14 cellular contexts compared by ENCODE assay signal in the genomic region with DNA sequence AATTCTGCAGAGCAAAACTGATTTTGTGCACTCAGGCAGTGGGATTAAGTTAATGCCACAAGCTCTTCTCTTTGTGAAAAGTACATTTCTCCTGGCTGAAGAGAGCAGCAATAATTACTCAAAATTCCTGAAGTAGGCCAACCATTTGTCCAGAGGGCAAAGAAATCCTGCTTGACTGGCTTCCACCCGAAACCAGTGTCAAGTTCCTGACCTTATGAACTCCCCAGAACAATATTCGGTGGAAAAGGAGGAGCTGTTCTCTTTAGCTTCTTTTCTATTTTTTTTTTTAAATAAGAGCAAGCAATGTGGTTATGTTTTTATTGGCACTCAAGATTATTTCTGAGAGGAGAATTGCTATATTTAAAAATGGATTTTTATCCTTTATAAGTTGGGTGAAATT.
DNase-seq lines count a peak whose midpoint lies in the region; ATAC-seq and TF ChIP-seq lines count a peak whose summit lies in the region.
"Had no signal": no experiment of that assay in that cellular context is flagged by ENCODE, and none has a peak within 500 bp of the region (broad histone marks: within the 10 kb centered on the region; RNA-seq: fewer than 3 reads in every experiment).

No MANE protein-coding gene starts in this region.

- H3K4me3 ChIP-seq in IMR-90 (ENCODE audit: insufficient read depth, low read depth, low read length), result no peak overlapping the region
- H3K4me3 ChIP-seq in upper lobe of left lung, result no peak overlapping the region
- H3K4me3 ChIP-seq in dorsolateral prefrontal cortex, result no peak overlapping the region
- H3K4me3 ChIP-seq: vagina had no signal

- peaks cover 56% of the 10 kb centered on the region for H3K4me1 Mint-ChIP-seq in activated T-helper 2 cell treated with anti-CD3 and anti-CD28 coated beads, Interferon-gamma antibody, Interleukin-2, Interleukin-4, amounts not matched to agents 10 μg/mL and 5 μg/mL and 100 μg/mL, durations not matched to agents 14 hours and 24 hours and 36 hours (ENCODE audit: low read depth)
- peaks cover 65% of the 10 kb centered on the region for H3K4me1 Mint-ChIP-seq in stimulated activated effector memory CD8-positive, alpha-beta T cell treated with anti-CD3 and anti-CD28 coated beads, Interleukin-12 subunit alpha, Interleukin-12 subunit beta, amount 100 ng/mL, for 72 hours
- peaks cover 34 to 43% (median 42%) of the 10 kb centered on the region in 3 donors for H3K4me1 Mint-ChIP-seq in T-cell

- no peak overlapping the region for H2BK20ac ChIP-seq in IMR-90 (ENCODE audit: low read depth, low read length)

- no CpG with 5 or more reads among the region's 2 CpGs for WGBS in IMR-90 (ENCODE audit: extremely low coverage in 2 of 2, insufficient read length in 1 of 2), 2 experiments
- 23 to 41% methylated on average over 2 of the region's 2 CpGs for WGBS in upper lobe of left lung, 2 donors

- H2AFZ ChIP-seq in IMR-90 (replicated peaks; ENCODE audit: low read length, poor library complexity), result no peak overlapping the region

- ATAC-seq in IMR-90 (ENCODE audit: low read depth) (no peak), upper lobe of left lung (ENCODE audit: low FRiP score in 2 of 2) (no peak), T-cell (replicated peaks in 1 of 4) (no peak)
- no peak for ATAC-seq in stimulated activated effector memory CD8-positive, alpha-beta T cell treated with anti-CD3 and anti-CD28 coated beads, Interleukin-12 subunit alpha, Interleukin-12 subunit beta, amount 100 ng/mL, for 72 hours

- H2AK5ac ChIP-seq in IMR-90 (ENCODE audit: low read depth, low read length), result no peak overlapping the region

- no peaks in the 10 kb centered on the region for H4K20me1 ChIP-seq in IMR-90 (ENCODE audit: insufficient read depth, low read length)

- H2BK5ac ChIP-seq in IMR-90 (ENCODE audit: low read depth, low read length, poor library complexity, severe bottlenecking), result no peak overlapping the region

- H3K56ac ChIP-seq in IMR-90 (ENCODE audit: extremely low read depth, insufficient read depth, low read length), result no peak overlapping the region

- H3K9me3 Mint-ChIP-seq in activated T-helper 2 cell treated with anti-CD3 and anti-CD28 coated beads, Interferon-gamma antibody, Interleukin-2, Interleukin-4, amounts not matched to agents 10 μg/mL and 5 μg/mL and 100 μg/mL, durations not matched to agents 14 hours and 24 hours and 36 hours, result peaks cover 13% of the 10 kb centered on the region
- peaks cover 7% of the 10 kb centered on the region for H3K9me3 Mint-ChIP-seq in stimulated activated effector memory CD8-positive, alpha-beta T cell treated with anti-CD3 and anti-CD28 coated beads, Interleukin-12 subunit alpha, Interleukin-12 subunit beta, amount 100 ng/mL, for 72 hours
- H3K9me3 Mint-ChIP-seq in T-cell, result peaks cover 0 to 7% (median 0%) of the 10 kb centered on the region in 3 donors

- no peak overlapping the region for H2BK15ac ChIP-seq in IMR-90 (ENCODE audit: low read depth, low read length)

- H4K5ac ChIP-seq in IMR-90 (ENCODE audit: low read depth, low read length), result no peak overlapping the region; the same call in 1 of the 2 replicates

- intact Hi-C loops in IMR-90 (cut with micrococcal nuclease), result no loop called here
- intact Hi-C loops in activated T-helper 2 cell treated with anti-CD3 and anti-CD28 coated beads, Interferon-gamma antibody, Interleukin-2, Interleukin-4, amounts not matched to agents 10 μg/mL and 5 μg/mL and 100 μg/mL, durations not matched to agents 14 hours and 24 hours and 36 hours (cut with micrococcal nuclease), result loop anchor here (1.0 to 5.0 kb wide), 6 partner anchors 12 to 196 kb away; a partner anchor contains a TSS
- intact Hi-C loops in dorsolateral prefrontal cortex (cut with DNase I), result no loop called here

- H3K79me1 ChIP-seq in IMR-90 (ENCODE audit: low read depth in 1 of 2, low read length in 2 of 2), result no peaks in the 10 kb centered on the region

- TF ChIP-seq CTCF in IMR-90 (conservative IDR thresholded peaks at IDR 0.05; ENCODE audit: low read depth, low read length) (no peak), upper lobe of left lung (IDR thresholded peaks at IDR 0.05) (no peak), dorsolateral prefrontal cortex (IDR thresholded peaks at IDR 0.05 in 54 of 56, conservative IDR thresholded peaks at IDR 0.05 in 2 of 56; ENCODE audit: low read depth in 1 of 56, partially characterized antibody in 56 of 56) (no peak)

- H3K9me1 ChIP-seq in IMR-90 (ENCODE audit: insufficient read depth, low read length), result no peaks in the 10 kb centered on the region

- no peak for TF ChIP-seq EP300 in upper lobe of left lung (IDR thresholded peaks at IDR 0.05)

- H4K8ac ChIP-seq in IMR-90 (ENCODE audit: low read depth in 2 of 2, low read length in 2 of 2), result no peak overlapping the region

- peaks cover 15% of the 10 kb centered on the region for H3K36me3 Mint-ChIP-seq in activated T-helper 2 cell treated with anti-CD3 and anti-CD28 coated beads, Interferon-gamma antibody, Interleukin-2, Interleukin-4, amounts not matched to agents 10 μg/mL and 5 μg/mL and 100 μg/mL, durations not matched to agents 14 hours and 24 hours and 36 hours (ENCODE audit: low read depth)
- H3K36me3 Mint-ChIP-seq in stimulated activated effector memory CD8-positive, alpha-beta T cell treated with anti-CD3 and anti-CD28 coated beads, Interleukin-12 subunit alpha, Interleukin-12 subunit beta, amount 100 ng/mL, for 72 hours, result peaks cover 16% of the 10 kb centered on the region
- H3K36me3 Mint-ChIP-seq in T-cell, result no peaks in the 10 kb centered on the region

- no peak overlapping the region for H3K14ac ChIP-seq in IMR-90 (replicated peaks; ENCODE audit: low read depth, low read length)

- DNase-seq in IMR-90 (no peak), kidney glomerular epithelial cell (lab: John Stamatoyannopoulos, UW) (peak; percentile 10), upper lobe of left lung (no peak), dorsolateral prefrontal cortex (no peak), T-cell (no peak)
- DNase-seq in activated T-helper 2 cell treated with anti-CD3 and anti-CD28 coated beads, Interferon-gamma antibody, Interleukin-2, Interleukin-4, amounts not matched to agents 10 μg/mL and 5 μg/mL and 100 μg/mL, durations not matched to agents 14 hours and 24 hours and 36 hours (ENCODE audit: low spot score), result no peak
- DNase-seq in stimulated activated effector memory CD8-positive, alpha-beta T cell treated with anti-CD3 and anti-CD28 coated beads, Interleukin-12 subunit alpha, Interleukin-12 subunit beta, amount 100 ng/mL, for 72 hours (ENCODE audit: low spot score in 2 of 2), result no peak
- DNase-seq: activated CD4-positive, CD25-positive, alpha-beta regulatory T cell treated with anti-CD3 and anti-CD28 coated beads, Interleukin-2, amount 50 U/mL, for 72 hours; adrenal gland; cortex of kidney; NCI-H1092; NCI-H446; stimulated activated CD4-positive, alpha-beta T cell treated with anti-CD3 and anti-CD28 coated beads, Interleukin-1b, Interleukin-23, amount 100 ng/mL, for 48 hours had no signal

- H2AK9ac ChIP-seq in IMR-90 (replicated peaks; ENCODE audit: low read depth, low read length, poor library complexity), result no peak overlapping the region

- POLR2A ChIA-PET in IMR-90 (lab: Charles Lee; ENCODE audit: unreplicated experiment), result no interaction called here
- POLR2A ChIA-PET in T-cell (lab: Charles Lee), result interaction anchor here in 1 of 2 donors (1.2 kb wide), 1 partner anchor 188 kb away, joined by 3 read pairs; no protein-coding TSS in a partner anchor

- dilution Hi-C loops in IMR-90 (cut with HindIII; ENCODE audit: low sequenced_read_pairs, unreplicated experiment), result no loop called here

- H3K36me3 ChIP-seq in IMR-90 (ENCODE audit: control insufficient read depth, insufficient read depth, low read length), result no peaks in the 10 kb centered on the region
- no peaks in the 10 kb centered on the region for H3K36me3 ChIP-seq in upper lobe of left lung
- H3K36me3 ChIP-seq: adrenal gland, vagina had no signal

- in situ Hi-C loops in IMR-90 (cut with MboI; ENCODE audit: low sequenced_read_pairs), result no loop called here

- H3K18ac ChIP-seq in IMR-90 (ENCODE audit: low read depth, low read length), result no peak overlapping the region; the same call in 1 of the 2 replicates

- no peak overlapping the region for H3K23ac ChIP-seq in IMR-90 (ENCODE audit: low read depth, low read length)

- no TSS peak for BruUV-seq in IMR-90 (replicated peaks; lab: Mats Ljungman, UMichigan)

- TF ChIP-seq POLR2A in IMR-90 (IDR thresholded peaks at IDR 0.05; ENCODE audit: low read depth, low read length) (no peak), upper lobe of left lung (IDR thresholded peaks at IDR 0.05) (no peak)

- no peak overlapping the region for H2BK120ac ChIP-seq in IMR-90 (ENCODE audit: low read depth, low read length)

- H3K27ac ChIP-seq in IMR-90 (ENCODE audit: insufficient read depth, low read length), result no peak overlapping the region
- no peak overlapping the region for H3K27ac ChIP-seq in upper lobe of left lung
- no peak overlapping the region for H3K27ac ChIP-seq in dorsolateral prefrontal cortex
- H3K27ac ChIP-seq: adrenal gland, vagina had no signal

- TF ChIP-seq RAD21 in IMR-90 (IDR thresholded peaks at IDR 0.05; ENCODE audit: low read length), result no peak

- no peaks in the 10 kb centered on the region for H3K27me3 ChIP-seq in IMR-90 (ENCODE audit: control insufficient read depth, insufficient read depth, low read length)
- no peaks in the 10 kb centered on the region for H3K27me3 ChIP-seq in upper lobe of left lung
- H3K27me3 ChIP-seq in dorsolateral prefrontal cortex, result no peaks in the 10 kb centered on the region
- H3K27me3 ChIP-seq: adrenal gland, vagina had no signal

- H3K27me3 Mint-ChIP-seq in activated T-helper 2 cell treated with anti-CD3 and anti-CD28 coated beads, Interferon-gamma antibody, Interleukin-2, Interleukin-4, amounts not matched to agents 10 μg/mL and 5 μg/mL and 100 μg/mL, durations not matched to agents 14 hours and 24 hours and 36 hours (ENCODE audit: low read depth), result no peaks in the 10 kb centered on the region
- no peaks in the 10 kb centered on the region for H3K27me3 Mint-ChIP-seq in T-cell

- H3K9me3 ChIP-seq in IMR-90 (ENCODE audit: control insufficient read depth, insufficient read depth, low read length) (no peaks in the 10 kb centered on the region), upper lobe of left lung (no peaks in the 10 kb centered on the region)
- H3K9me3 ChIP-seq: adrenal gland, vagina had no signal

- H3K4me3 Mint-ChIP-seq in activated T-helper 2 cell treated with anti-CD3 and anti-CD28 coated beads, Interferon-gamma antibody, Interleukin-2, Interleukin-4, amounts not matched to agents 10 μg/mL and 5 μg/mL and 100 μg/mL, durations not matched to agents 14 hours and 24 hours and 36 hours (ENCODE audit: low read depth), result no peak overlapping the region
- peak overlapping the region; percentile 49 for H3K4me3 Mint-ChIP-seq in stimulated activated effector memory CD8-positive, alpha-beta T cell treated with anti-CD3 and anti-CD28 coated beads, Interleukin-12 subunit alpha, Interleukin-12 subunit beta, amount 100 ng/mL, for 72 hours
- H3K4me3 Mint-ChIP-seq in T-cell, result peak overlapping the region in 1 of 3 donors; percentile 19

- CTCF ChIA-PET in IMR-90 (lab: Yijun Ruan, JAX) (interaction anchor here (1.3 kb wide), 1 partner anchor 13 kb away, joined by 3 read pairs; no protein-coding TSS in a partner anchor), T-cell (lab: Charles Lee) (no interaction called here)

- H3K4ac ChIP-seq in IMR-90 (ENCODE audit: low read depth, low read length), result no peak overlapping the region

- H3K4me2 ChIP-seq in IMR-90 (ENCODE audit: low read depth, low read length), result peak overlapping the region; percentile 64; the same call in 1 of the 2 replicates

- no peak overlapping the region for H4K91ac ChIP-seq in IMR-90 (ENCODE audit: insufficient read depth, low read depth, low read length)

- H3K4me1 ChIP-seq in IMR-90 (ENCODE audit: control insufficient read depth, insufficient read depth, low read length) (peaks cover 1% of the 10 kb centered on the region; the same call in 1 of the 2 replicates), upper lobe of left lung (peaks cover 0 to 6% (median 3%) of the 10 kb centered on the region in 4 donors)
- H3K4me1 ChIP-seq: adrenal gland had no signal

- H3K27ac Mint-ChIP-seq in activated T-helper 2 cell treated with anti-CD3 and anti-CD28 coated beads, Interferon-gamma antibody, Interleukin-2, Interleukin-4, amounts not matched to agents 10 μg/mL and 5 μg/mL and 100 μg/mL, durations not matched to agents 14 hours and 24 hours and 36 hours, result peak overlapping the region; percentile 75
- H3K27ac Mint-ChIP-seq in stimulated activated effector memory CD8-positive, alpha-beta T cell treated with anti-CD3 and anti-CD28 coated beads, Interleukin-12 subunit alpha, Interleukin-12 subunit beta, amount 100 ng/mL, for 72 hours, result peak overlapping the region; percentile 91
- peak overlapping the region in 1 of 2 donors; percentile 57 for H3K27ac Mint-ChIP-seq in T-cell

- no peak overlapping the region for H3K9ac ChIP-seq in IMR-90 (ENCODE audit: low read depth, low read length)
